Comparison of ENCODE assay signal across 16 cellular contexts in the genomic region with DNA sequence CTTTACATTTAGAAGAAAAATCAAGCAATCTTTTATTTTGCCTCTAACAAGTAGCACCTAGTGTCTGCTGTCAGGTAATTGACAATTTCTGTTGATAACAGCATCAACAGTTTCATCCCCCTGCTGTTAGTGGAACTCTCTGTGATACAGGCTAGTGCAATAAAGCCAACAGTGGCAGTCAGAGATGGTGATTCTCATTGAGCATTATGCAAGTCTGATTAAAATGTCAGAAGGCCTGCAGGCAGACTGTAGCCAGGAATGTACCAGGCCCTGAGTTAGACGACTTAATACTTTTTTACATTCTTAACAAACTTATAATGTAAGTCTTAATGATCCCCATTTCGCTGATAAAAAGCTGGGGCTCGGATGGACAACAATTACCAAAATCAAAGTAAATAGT.
"Had no signal": no experiment of that assay in that cellular context is flagged by ENCODE, and none has a peak within 500 bp of the region (broad histone marks: within the 10 kb centered on the region; RNA-seq: fewer than 3 reads in every experiment).

No MANE protein-coding gene starts in this region.

- H3K27me3 Mint-ChIP-seq: activated naive CD8-positive, alpha-beta T cell treated with anti-CD3 and anti-CD28 coated beads, Interleukin-2, amount 10 ng/mL, durations not matched to agents 7 days and 5 days had no signal

- H3K27ac Mint-ChIP-seq: activated CD8-positive, alpha-beta T cell treated with anti-CD3 and anti-CD28 coated beads, Interleukin-2, amount 10 ng/mL, durations not matched to agents 7 days and 5 days; activated naive CD8-positive, alpha-beta T cell treated with anti-CD3 and anti-CD28 coated beads, Interleukin-2, amount 10 ng/mL, durations not matched to agents 7 days and 5 days had no signal

- H3K9me3 Mint-ChIP-seq: activated naive CD8-positive, alpha-beta T cell treated with anti-CD3 and anti-CD28 coated beads, Interleukin-2, amount 10 ng/mL, durations not matched to agents 7 days and 5 days had no signal

- H3K4me3 Mint-ChIP-seq: activated CD8-positive, alpha-beta T cell treated with anti-CD3 and anti-CD28 coated beads, Interleukin-2, amount 10 ng/mL, durations not matched to agents 7 days and 5 days; activated naive CD8-positive, alpha-beta T cell treated with anti-CD3 and anti-CD28 coated beads, Interleukin-2, amount 10 ng/mL, durations not matched to agents 7 days and 5 days had no signal

- ATAC-seq: activated CD8-positive, alpha-beta T cell treated with anti-CD3 and anti-CD28 coated beads, Interleukin-2, amount 10 ng/mL, durations not matched to agents 7 days and 5 days; left lung; right cardiac atrium had no signal

- H3K27ac ChIP-seq: cardiac muscle cell, left lung, neutrophil, stomach, tibial artery, uterus had no signal

- DNase-seq: activated CD4-positive, alpha-beta T cell treated with anti-CD3 and anti-CD28 coated beads for 1 hour; activated CD8-positive, alpha-beta memory T cell treated with anti-CD3 and anti-CD28 coated beads, Interleukin-2, amount 50 U/mL, for 48 hours; activated CD8-positive, alpha-beta T cell treated with anti-CD3 and anti-CD28 coated beads, Interleukin-2, amount 10 ng/mL, durations not matched to agents 7 days and 5 days; activated naive CD8-positive, alpha-beta T cell treated with anti-CD3 and anti-CD28 coated beads, Interleukin-2, amount 10 ng/mL, durations not matched to agents 7 days and 5 days; foreskin melanocyte; head of caudate nucleus; left lung; posterior cingulate gyrus; right cardiac atrium; small intestine; stomach; T1000; tibial artery; uterus had no signal

- H3K4me3 ChIP-seq: cardiac muscle cell, left lung, stomach, tibial artery, uterus had no signal

- H3K36me3 ChIP-seq: uterus had no signal

- H3K4me1 ChIP-seq: uterus had no signal

- H3K9me3 ChIP-seq: left lung, neutrophil, stomach, tibial artery, uterus had no signal

- H3K27me3 ChIP-seq: cardiac muscle cell, left lung, neutrophil, stomach, tibial artery, uterus had no signal
